In the genomic region with DNA sequence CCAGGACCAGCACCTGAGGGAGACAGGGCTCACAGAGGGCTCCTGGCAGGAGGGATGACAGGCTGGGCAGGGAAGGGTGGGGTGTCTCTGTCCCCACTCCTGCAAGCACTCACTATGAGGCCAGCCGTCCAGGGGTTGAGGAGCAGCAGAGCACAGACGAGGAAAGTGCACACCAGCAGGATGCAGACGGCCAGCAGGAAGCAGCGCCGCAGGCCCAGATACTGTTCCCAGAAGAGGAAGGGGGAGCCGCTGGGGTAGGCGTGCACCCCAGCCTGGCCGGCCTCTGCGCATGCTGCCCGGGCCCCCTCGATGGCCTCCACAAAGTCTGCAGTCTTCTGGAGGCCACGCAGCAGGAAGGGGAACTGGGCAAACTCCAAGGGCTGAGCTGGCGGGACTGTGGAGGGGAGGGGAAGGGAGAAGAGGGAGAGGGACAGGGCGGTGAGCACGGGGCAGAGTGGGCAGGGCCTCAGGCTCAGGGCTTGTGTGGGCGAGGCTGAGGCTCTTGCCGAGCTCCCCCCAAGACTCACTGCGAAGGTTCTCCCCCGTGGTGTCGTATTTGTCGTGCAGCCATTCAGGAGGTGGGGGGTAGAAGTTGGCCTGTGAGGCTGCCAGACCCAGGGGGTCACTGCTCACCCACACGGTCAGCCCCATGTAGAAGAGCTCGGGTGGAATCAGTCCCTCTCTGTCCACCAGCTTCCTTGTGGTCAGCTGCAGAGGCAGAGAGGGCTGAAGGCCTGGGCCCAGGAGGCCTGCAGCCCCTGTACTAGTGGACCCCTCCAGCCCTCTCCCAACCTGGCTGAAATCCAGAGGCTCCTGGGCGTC, we compare ENCODE assay signal across 1 cellular context.
TF ChIP-seq lines count a peak whose summit lies in the region.

No MANE protein-coding gene starts in this region.

TF ChIP-seq in HepG2, 621 proteins besides CTCF, POLR2A, EP300 and RAD21 (continued from another document and continues in another):
- TF ChIP-seq ZNF776 (CRISPR knock-in tag; IDR thresholded peaks at IDR 0.05) (peak; percentile 63; the same call in 1 of the 2 replicates), ZNF207 (IDR thresholded peaks at IDR 0.05; ENCODE audit: borderline replicate concordance) (no peak), PATZ1 (CRISPR knock-in tag; IDR thresholded peaks at IDR 0.05) (peak; percentile 69), ZNF670 (CRISPR knock-in tag; IDR thresholded peaks at IDR 0.05; ENCODE audit: borderline replicate concordance) (no peak; the same call in 1 of the 2 replicates), ZNF788 (CRISPR knock-in tag; IDR thresholded peaks at IDR 0.05; ENCODE audit: borderline replicate concordance) (peak; percentile 66), ZNF576 (CRISPR knock-in tag; IDR thresholded peaks at IDR 0.05) (no peak), REPIN1 (CRISPR knock-in tag; IDR thresholded peaks at IDR 0.05; ENCODE audit: borderline replicate concordance, low read depth) (0 out of 2 replicates have a peak, but pooled peaks have one; percentile 49), ZNF547 (CRISPR knock-in tag; IDR thresholded peaks at IDR 0.05) (no peak; the same call in 1 of the 2 replicates), SNAPC5 (CRISPR knock-in tag; IDR thresholded peaks at IDR 0.05; ENCODE audit: borderline replicate concordance) (no peak), SKI (IDR thresholded peaks at IDR 0.05; ENCODE audit: partially characterized antibody) (no peak), RCOR2 (CRISPR knock-in tag; IDR thresholded peaks at IDR 0.05) (no peak; the same call in 1 of the 2 replicates), SRSF4 (IDR thresholded peaks at IDR 0.05; ENCODE audit: low read depth, low read length, poor library complexity, severe bottlenecking) (no peak), IRF1 (CRISPR knock-in tag; IDR thresholded peaks at IDR 0.05; ENCODE audit: low read depth) (no peak), ZNF382 (CRISPR knock-in tag; IDR thresholded peaks at IDR 0.05; ENCODE audit: borderline replicate concordance) (no peak), ZNF75D (CRISPR knock-in tag; IDR thresholded peaks at IDR 0.05; ENCODE audit: borderline replicate concordance) (no peak), SIN3B (IDR thresholded peaks at IDR 0.05; ENCODE audit: low read length) (no peak), SMAD1 (CRISPR knock-in tag; IDR thresholded peaks at IDR 0.05; ENCODE audit: borderline replicate concordance, low read depth) (peak; percentile 42; the same call in 1 of the 2 replicates), ZNF749 (CRISPR knock-in tag; IDR thresholded peaks at IDR 0.05; ENCODE audit: borderline replicate concordance) (peak; percentile 20; the same call in 1 of the 2 replicates), MLLT10 (CRISPR knock-in tag; IDR thresholded peaks at IDR 0.05) (no peak), E2F2 (CRISPR knock-in tag; IDR thresholded peaks at IDR 0.05; ENCODE audit: borderline replicate concordance) (no peak), BRF2 (CRISPR knock-in tag; IDR thresholded peaks at IDR 0.05) (no peak), ZSCAN5A (CRISPR knock-in tag; IDR thresholded peaks at IDR 0.05; ENCODE audit: borderline replicate concordance) (no peak), ZNF674 (CRISPR knock-in tag; IDR thresholded peaks at IDR 0.05; ENCODE audit: low read depth) (no peak), ZNF484 (CRISPR knock-in tag; IDR thresholded peaks at IDR 0.05; ENCODE audit: borderline replicate concordance, low read depth) (no peak), KLF6 (CRISPR knock-in tag; IDR thresholded peaks at IDR 0.05) (0 out of 2 replicates have a peak, but pooled peaks have one; percentile 26), KDM6A (CRISPR knock-in tag; IDR thresholded peaks at IDR 0.05; ENCODE audit: low read depth) (peak; percentile 47), NR2F2 (IDR thresholded peaks at IDR 0.05; ENCODE audit: borderline replicate concordance, low read depth) (no peak), KLF15 (CRISPR knock-in tag; IDR thresholded peaks at IDR 0.05; ENCODE audit: borderline replicate concordance) (no peak), MEIS2 (CRISPR knock-in tag; IDR thresholded peaks at IDR 0.05) (peak; percentile 26; the same call in 1 of the 2 replicates), IRX3 (CRISPR knock-in tag; IDR thresholded peaks at IDR 0.05; ENCODE audit: borderline replicate concordance, low read depth) (no peak), ZNF660 (CRISPR knock-in tag; IDR thresholded peaks at IDR 0.05; ENCODE audit: borderline replicate concordance, low read depth) (no peak), HMG20A (CRISPR knock-in tag; IDR thresholded peaks at IDR 0.05; ENCODE audit: borderline replicate concordance) (no peak), GLI4 (CRISPR knock-in tag; IDR thresholded peaks at IDR 0.05; ENCODE audit: borderline replicate concordance) (0 out of 2 replicates have a peak, but pooled peaks have one; percentile 43), ZNF329 (CRISPR knock-in tag; IDR thresholded peaks at IDR 0.05; ENCODE audit: low read depth) (no peak), ZBTB20 (CRISPR knock-in tag; IDR thresholded peaks at IDR 0.05; ENCODE audit: borderline replicate concordance, low read depth) (peak; percentile 74; the same call in 1 of the 2 replicates), ZNF644 (CRISPR knock-in tag; IDR thresholded peaks at IDR 0.05; ENCODE audit: low read depth) (0 out of 2 replicates have a peak, but pooled peaks have one; percentile 30), GATA4 (IDR thresholded peaks at IDR 0.05; ENCODE audit: borderline replicate concordance, low read depth) (0 out of 2 replicates have a peak, but pooled peaks have one; percentile 25), ZNF138 (CRISPR knock-in tag; IDR thresholded peaks at IDR 0.05; ENCODE audit: low read depth) (peak; percentile 67), HIVEP1 (CRISPR knock-in tag; IDR thresholded peaks at IDR 0.05) (peak; percentile 71; the same call in 1 of the 2 replicates), ZNF709 (CRISPR knock-in tag; IDR thresholded peaks at IDR 0.05) (0 out of 2 replicates have a peak, but pooled peaks have one; percentile 12), NFYC (CRISPR knock-in tag; IDR thresholded peaks at IDR 0.05) (no peak)
- TF ChIP-seq, protein P1, sequence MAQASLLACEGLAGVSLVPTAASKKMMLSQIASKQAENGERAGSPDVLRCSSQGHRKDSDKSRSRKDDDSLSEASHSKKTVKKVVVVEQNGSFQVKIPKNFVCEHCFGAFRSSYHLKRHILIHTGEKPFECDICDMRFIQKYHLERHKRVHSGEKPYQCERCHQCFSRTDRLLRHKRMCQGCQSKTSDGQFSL (CRISPR knock-in tag; IDR thresholded peaks at IDR 0.05): peak; percentile 83
- TF ChIP-seq, protein P2, sequence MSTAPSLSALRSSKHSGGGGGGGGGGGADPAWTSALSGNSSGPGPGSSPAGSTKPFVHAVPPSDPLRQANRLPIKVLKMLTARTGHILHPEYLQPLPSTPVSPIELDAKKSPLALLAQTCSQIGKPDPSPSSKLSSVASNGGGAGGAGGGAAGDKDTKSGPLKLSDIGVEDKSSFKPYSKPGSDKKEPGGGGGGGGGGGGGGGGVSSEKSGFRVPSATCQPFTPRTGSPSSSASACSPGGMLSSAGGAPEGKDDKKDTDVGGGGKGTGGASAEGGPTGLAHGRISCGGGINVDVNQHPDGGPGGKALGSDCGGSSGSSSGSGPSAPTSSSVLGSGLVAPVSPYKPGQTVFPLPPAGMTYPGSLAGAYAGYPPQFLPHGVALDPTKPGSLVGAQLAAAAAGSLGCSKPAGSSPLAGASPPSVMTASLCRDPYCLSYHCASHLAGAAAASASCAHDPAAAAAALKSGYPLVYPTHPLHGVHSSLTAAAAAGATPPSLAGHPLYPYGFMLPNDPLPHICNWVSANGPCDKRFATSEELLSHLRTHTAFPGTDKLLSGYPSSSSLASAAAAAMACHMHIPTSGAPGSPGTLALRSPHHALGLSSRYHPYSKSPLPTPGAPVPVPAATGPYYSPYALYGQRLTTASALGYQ (CRISPR knock-in tag; IDR thresholded peaks at IDR 0.05): no peak
- TF ChIP-seq, protein P3, sequence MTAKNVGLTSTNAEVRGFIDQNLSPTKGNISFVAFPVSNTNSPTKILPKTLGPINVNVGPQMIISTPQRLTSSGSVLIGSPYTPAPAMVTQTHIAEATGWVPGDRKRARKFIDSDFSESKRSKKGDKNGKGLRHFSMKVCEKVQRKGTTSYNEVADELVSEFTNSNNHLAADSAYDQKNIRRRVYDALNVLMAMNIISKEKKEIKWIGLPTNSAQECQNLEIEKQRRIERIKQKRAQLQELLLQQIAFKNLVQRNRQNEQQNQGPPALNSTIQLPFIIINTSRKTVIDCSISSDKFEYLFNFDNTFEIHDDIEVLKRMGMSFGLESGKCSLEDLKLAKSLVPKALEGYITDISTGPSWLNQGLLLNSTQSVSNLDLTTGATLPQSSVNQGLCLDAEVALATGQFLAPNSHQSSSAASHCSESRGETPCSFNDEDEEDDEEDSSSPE (CRISPR knock-in tag; IDR thresholded peaks at IDR 0.05): peak; percentile 28; the same call in 1 of the 2 replicates
- TF ChIP-seq, protein P4, sequence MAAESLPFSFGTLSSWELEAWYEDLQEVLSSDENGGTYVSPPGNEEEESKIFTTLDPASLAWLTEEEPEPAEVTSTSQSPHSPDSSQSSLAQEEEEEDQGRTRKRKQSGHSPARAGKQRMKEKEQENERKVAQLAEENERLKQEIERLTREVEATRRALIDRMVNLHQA (CRISPR knock-in tag; IDR thresholded peaks at IDR 0.05): no peak
- TF ChIP-seq, protein P5, sequence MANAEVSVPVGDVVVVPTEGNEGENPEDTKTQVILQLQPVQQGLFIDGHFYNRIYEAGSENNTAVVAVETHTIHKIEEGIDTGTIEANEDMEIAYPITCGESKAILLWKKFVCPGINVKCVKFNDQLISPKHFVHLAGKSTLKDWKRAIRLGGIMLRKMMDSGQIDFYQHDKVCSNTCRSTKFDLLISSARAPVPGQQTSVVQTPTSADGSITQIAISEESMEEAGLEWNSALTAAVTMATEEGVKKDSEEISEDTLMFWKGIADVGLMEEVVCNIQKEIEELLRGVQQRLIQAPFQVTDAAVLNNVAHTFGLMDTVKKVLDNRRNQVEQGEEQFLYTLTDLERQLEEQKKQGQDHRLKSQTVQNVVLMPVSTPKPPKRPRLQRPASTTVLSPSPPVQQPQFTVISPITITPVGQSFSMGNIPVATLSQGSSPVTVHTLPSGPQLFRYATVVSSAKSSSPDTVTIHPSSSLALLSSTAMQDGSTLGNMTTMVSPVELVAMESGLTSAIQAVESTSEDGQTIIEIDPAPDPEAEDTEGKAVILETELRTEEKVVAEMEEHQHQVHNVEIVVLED (CRISPR knock-in tag; IDR thresholded peaks at IDR 0.05; ENCODE audit: borderline replicate concordance): peak; percentile 34; the same call in 1 of the 2 replicates
